23 cellular contexts compared by ENCODE assay signal in genomic region chr18:7978834-7979233, GRCh38.
DNase-seq lines count a peak whose midpoint lies in the region; ATAC-seq and TF ChIP-seq lines count a peak whose summit lies in the region.
"Had no signal": no experiment of that assay in that cellular context is flagged by ENCODE, and none has a peak within 500 bp of the region (broad histone marks: within the 10 kb centered on the region; RNA-seq: fewer than 3 reads in every experiment).

No MANE protein-coding gene starts in this region.

- intact Hi-C loops in lower leg skin (cut with DNase I; ENCODE audit: low total_unique reads), result no loop called here

- ATAC-seq in GM21786 (IDR thresholded peaks at IDR 0.05; ENCODE audit: unreplicated experiment), result no peak
- ATAC-seq: GM12878 had no signal

- no peak for TF ChIP-seq CTCF in lower leg skin (IDR thresholded peaks at IDR 0.05)

- H3K4me3 ChIP-seq in lower leg skin (ENCODE audit: low read depth, poor library complexity, severe bottlenecking), result no peak overlapping the region
- H3K4me3 ChIP-seq: BLaER1, GM12878 had no signal

- DNase-seq in NCI-H146 (lab: John Stamatoyannopoulos, UW) (peak; percentile 89), NCI-H146 treated with DMSO at 0.1 percent for 48 hours (lab: John Stamatoyannopoulos, UW; ENCODE audit: unreplicated experiment) (peak; percentile 95), left kidney (ENCODE audit: low read depth, low spot score) (peak; percentile 48), lower leg skin (ENCODE audit: low spot score in 2 of 2) (no peak)
- DNase-seq in activated CD8-positive, alpha-beta memory T cell treated with anti-CD3 and anti-CD28 coated beads, Interleukin-2, amount 50 U/mL, for 48 hours, result no peak
- DNase-seq: 8988T; ACHN; BE2C; C1 segment of cervical spinal cord; CD4-positive, alpha-beta memory T cell; CD4-positive, CD25-positive, alpha-beta regulatory T cell; CD8-positive, alpha-beta memory T cell; COR-L47; DMS 273 treated with DMSO at 0.1 percent for 48 hours; DMS153; DMS53; DMS79; DND-41; EL; GDM1 had no signal

- WGBS in lower leg skin, 2 donors, result 85 to 89% methylated on average over 4 of the region's 4 CpGs

- TF ChIP-seq POLR2A in lower leg skin (IDR thresholded peaks at IDR 0.05), result no peak

Comparison
In these comparisons a context has a peak if more than half of its experiments do, and no peak if none do; other contexts are left out.
1. DNase-seq: peak in NCI-H146 (single experiment), NCI-H146 treated with DMSO at 0.1 percent for 48 hours (single experiment) and left kidney (single experiment); none in lower leg skin (0 of 2) and activated CD8-positive, alpha-beta memory T cell treated with anti-CD3 and anti-CD28 coated beads, Interleukin-2, amount 50 U/mL, for 48 hours (single experiment).